Comparison of ENCODE assay signal across 1 cellular context in genomic region chr2:200528228-200528627, GRCh38.
TF ChIP-seq lines count a peak whose summit lies in the region.

No MANE protein-coding gene starts in this region.

TF ChIP-seq in GM12878, 131 proteins besides CTCF, POLR2A, EP300 and RAD21:
- TF ChIP-seq SMAD1 (IDR thresholded peaks at IDR 0.05; ENCODE audit: low read depth, partially characterized antibody): no peak
- TF ChIP-seq PKNOX1 (IDR thresholded peaks at IDR 0.05): no peak
- TF ChIP-seq ETV6 (conservative IDR thresholded peaks at IDR 0.05 in 1 of 2, IDR thresholded peaks at IDR 0.05 in 1 of 2; ENCODE audit: borderline replicate concordance in 1 of 2, low read depth in 1 of 2): no peak
- no peak for TF ChIP-seq SRF (IDR thresholded peaks at IDR 0.05; ENCODE audit: low read depth in 2 of 2, low read length in 2 of 2)
- TF ChIP-seq, protein P1, sequence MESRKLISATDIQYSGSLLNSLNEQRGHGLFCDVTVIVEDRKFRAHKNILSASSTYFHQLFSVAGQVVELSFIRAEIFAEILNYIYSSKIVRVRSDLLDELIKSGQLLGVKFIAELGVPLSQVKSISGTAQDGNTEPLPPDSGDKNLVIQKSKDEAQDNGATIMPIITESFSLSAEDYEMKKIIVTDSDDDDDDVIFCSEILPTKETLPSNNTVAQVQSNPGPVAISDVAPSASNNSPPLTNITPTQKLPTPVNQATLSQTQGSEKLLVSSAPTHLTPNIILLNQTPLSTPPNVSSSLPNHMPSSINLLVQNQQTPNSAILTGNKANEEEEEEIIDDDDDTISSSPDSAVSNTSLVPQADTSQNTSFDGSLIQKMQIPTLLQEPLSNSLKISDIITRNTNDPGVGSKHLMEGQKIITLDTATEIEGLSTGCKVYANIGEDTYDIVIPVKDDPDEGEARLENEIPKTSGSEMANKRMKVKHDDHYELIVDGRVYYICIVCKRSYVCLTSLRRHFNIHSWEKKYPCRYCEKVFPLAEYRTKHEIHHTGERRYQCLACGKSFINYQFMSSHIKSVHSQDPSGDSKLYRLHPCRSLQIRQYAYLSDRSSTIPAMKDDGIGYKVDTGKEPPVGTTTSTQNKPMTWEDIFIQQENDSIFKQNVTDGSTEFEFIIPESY (IDR thresholded peaks at IDR 0.05): no peak
- TF ChIP-seq EZH2 (IDR thresholded peaks at IDR 0.05; ENCODE audit: borderline replicate concordance, control insufficient read depth, low read depth, low read length): no peak
TF ChIP-seq in GM12878: peak in this region for 0.
